Comparison of ENCODE assay signal across 20 cellular contexts in genomic region chr11:125081098-125081798, GRCh38. TPM values are rescaled to one million over a fixed set of nuclear protein-coding genes. Genes with fewer than 3 reads are reported as not detected.
DNase-seq lines count a peak whose midpoint lies in the region; ATAC-seq and TF ChIP-seq lines count a peak whose summit lies in the region.
"Had no signal": no experiment of that assay in that cellular context is flagged by ENCODE, and none has a peak within 500 bp of the region (broad histone marks: within the 10 kb centered on the region; RNA-seq: fewer than 3 reads in every experiment).

No MANE protein-coding gene starts in this region.

- TF ChIP-seq POLR2A in uterus (IDR thresholded peaks at IDR 0.05): no peak

- H3K36me3 Mint-ChIP-seq in GM23338 (ENCODE audit: low read depth) (no peaks in the 10 kb centered on the region; the same call in 2 of the 3 replicates), neural progenitor cell (peaks cover 2% of the 10 kb centered on the region)
- H3K36me3 Mint-ChIP-seq in dendritic cell treated with granulocyte-macrophage colony-stimulating factor and Interleukin-4, amounts not matched to agents 40 ng/mL and 50 ng/mL, for 4 days (ENCODE audit: low read depth): peaks cover 100% of the 10 kb centered on the region
- H3K36me3 Mint-ChIP-seq: CD4-positive, alpha-beta memory T cell had no signal

- H3K4me1 ChIP-seq in GM23338 (ENCODE audit: insufficient read depth) (no peaks in the 10 kb centered on the region), neural progenitor cell (peaks cover 4% of the 10 kb centered on the region), uterus (no peaks in the 10 kb centered on the region)
- H3K4me1 ChIP-seq: HAP-1 had no signal

- ATAC-seq in GM23338: peak; percentile 54
- ATAC-seq in HG03432 (IDR thresholded peaks at IDR 0.05; ENCODE audit: unreplicated experiment): no peak
- ATAC-seq: K562 had no signal

- no peak for TF ChIP-seq CTCF in GM23338 (conservative IDR thresholded peaks at IDR 0.05; ENCODE audit: low read depth in 2 of 2)
- no peak for TF ChIP-seq CTCF in neural progenitor cell (IDR thresholded peaks at IDR 0.05)
- TF ChIP-seq CTCF in uterus (IDR thresholded peaks at IDR 0.05): no peak

- H3K4me1 Mint-ChIP-seq in GM23338 (peaks cover under 1% of the 10 kb centered on the region), neural progenitor cell (peaks cover 7% of the 10 kb centered on the region)
- peaks cover 39% of the 10 kb centered on the region for H3K4me1 Mint-ChIP-seq in dendritic cell treated with granulocyte-macrophage colony-stimulating factor and Interleukin-4, amounts not matched to agents 40 ng/mL and 50 ng/mL, for 4 days (ENCODE audit: low read depth)

- H3K27me3 Mint-ChIP-seq in GM23338 (ENCODE audit: insufficient read depth, low read depth, poor library complexity): peaks cover 7% of the 10 kb centered on the region
- H3K27me3 Mint-ChIP-seq in dendritic cell treated with granulocyte-macrophage colony-stimulating factor and Interleukin-4, amounts not matched to agents 40 ng/mL and 50 ng/mL, for 4 days: no peaks in the 10 kb centered on the region
- peaks cover 10% of the 10 kb centered on the region for H3K27me3 Mint-ChIP-seq in neural progenitor cell (ENCODE audit: insufficient read depth, low read depth)

- H3K9me3 ChIP-seq in neural progenitor cell (ENCODE audit: low read depth) (no peaks in the 10 kb centered on the region), uterus (no peaks in the 10 kb centered on the region)
- H3K9me3 ChIP-seq: BLaER1, HAP-1, SK-N-SH had no signal

- no peaks in the 10 kb centered on the region for H3K79me2 ChIP-seq in GM23338 (replicated peaks; ENCODE audit: insufficient read depth)
- no peaks in the 10 kb centered on the region for H3K79me2 ChIP-seq in neural progenitor cell (ENCODE audit: low read depth)

- H2AFZ ChIP-seq in GM23338 (no peak overlapping the region), neural progenitor cell (replicated peaks) (no peak overlapping the region)

- H3K27ac Mint-ChIP-seq in GM23338: no peak overlapping the region
- peak overlapping the region; percentile 1 for H3K27ac Mint-ChIP-seq in dendritic cell treated with granulocyte-macrophage colony-stimulating factor and Interleukin-4, amounts not matched to agents 40 ng/mL and 50 ng/mL, for 4 days
- H3K27ac Mint-ChIP-seq in neural progenitor cell: peak overlapping the region; percentile 42
- H3K27ac Mint-ChIP-seq: CD4-positive, alpha-beta memory T cell had no signal

- H3K27me3 ChIP-seq in GM23338 (ENCODE audit: insufficient read depth): no peaks in the 10 kb centered on the region
- no peaks in the 10 kb centered on the region for H3K27me3 ChIP-seq in neural progenitor cell
- no peaks in the 10 kb centered on the region for H3K27me3 ChIP-seq in uterus
- H3K27me3 ChIP-seq: BLaER1 had no signal

- no peak overlapping the region for H3K4me3 ChIP-seq in GM23338
- H3K4me3 ChIP-seq in neural progenitor cell: no peak overlapping the region
- no peak overlapping the region for H3K4me3 ChIP-seq in uterus
- H3K4me3 ChIP-seq: BLaER1, HAP-1, K562 had no signal

- H3K4me3 Mint-ChIP-seq in GM23338 (no peak overlapping the region), neural progenitor cell (no peak overlapping the region)
- H3K4me3 Mint-ChIP-seq in dendritic cell treated with granulocyte-macrophage colony-stimulating factor and Interleukin-4, amounts not matched to agents 40 ng/mL and 50 ng/mL, for 4 days: no peak overlapping the region
- H3K4me3 Mint-ChIP-seq: CD4-positive, alpha-beta memory T cell had no signal

- intact Hi-C loops in dendritic cell treated with granulocyte-macrophage colony-stimulating factor and Interleukin-4, amounts not matched to agents 40 ng/mL and 50 ng/mL, for 4 days (cut with micrococcal nuclease): no loop called here
- intact Hi-C loops in uterus (cut with DNase I; ENCODE audit: low total_unique reads): no loop called here

- H3K27ac ChIP-seq in GM23338 (ENCODE audit: low read depth) (no peak overlapping the region), neural progenitor cell (no peak overlapping the region), uterus (no peak overlapping the region)
- H3K27ac ChIP-seq: BLaER1 had no signal

- peak; percentile 10 for DNase-seq in D341Med (ENCODE audit: low spot score)
- DNase-seq in GM23338 (ENCODE audit: low spot score): no peak
- DNase-seq in neural progenitor cell (ENCODE audit: low spot score): no peak
- DNase-seq in GM03348 (ENCODE audit: low spot score): no peak
- DNase-seq in uterus: no peak
- DNase-seq: CD4-positive, alpha-beta memory T cell; NCI-H1105; NCI-H1694; NCI-H2227 treated with DMSO at 0.1 percent for 48 hours; NCI-H524; NCI-H82; OCI-M1; SHP77 treated with DMSO at 0.1 percent for 48 hours had no signal

- no peaks in the 10 kb centered on the region for H3K36me3 ChIP-seq in GM23338 (ENCODE audit: insufficient read depth)
- H3K36me3 ChIP-seq in neural progenitor cell: no peaks in the 10 kb centered on the region
- no peaks in the 10 kb centered on the region for H3K36me3 ChIP-seq in uterus
- H3K36me3 ChIP-seq: BLaER1, HAP-1 had no signal

- H3K4me2 ChIP-seq in GM23338 (no peak overlapping the region), neural progenitor cell (no peak overlapping the region)
- H3K4me2 ChIP-seq: BLaER1, SK-N-SH had no signal

- no peaks in the 10 kb centered on the region for H3K9me2 ChIP-seq in GM23338 (ENCODE audit: insufficient read depth)
- H3K9me2 ChIP-seq: SK-N-SH had no signal

- no peaks in the 10 kb centered on the region; the same call in 2 of the 3 replicates for H3K9me3 Mint-ChIP-seq in GM23338
- H3K9me3 Mint-ChIP-seq in dendritic cell treated with granulocyte-macrophage colony-stimulating factor and Interleukin-4, amounts not matched to agents 40 ng/mL and 50 ng/mL, for 4 days: no peaks in the 10 kb centered on the region
- no peaks in the 10 kb centered on the region for H3K9me3 Mint-ChIP-seq in neural progenitor cell
- H3K9me3 Mint-ChIP-seq: CD4-positive, alpha-beta memory T cell had no signal

- no peak overlapping the region for H3K9ac ChIP-seq in neural progenitor cell
- H3K9ac ChIP-seq: BLaER1, SK-N-SH had no signal

- H3F3A ChIP-seq in GM23338 (replicated peaks; ENCODE audit: low read depth) (no peaks in the 10 kb centered on the region), neural progenitor cell (ENCODE audit: low read depth) (no peaks in the 10 kb centered on the region)

- H4K20me1 ChIP-seq in GM23338 (replicated peaks; ENCODE audit: insufficient read depth): no peaks in the 10 kb centered on the region
- H4K20me1 ChIP-seq in neural progenitor cell (ENCODE audit: low read depth): no peaks in the 10 kb centered on the region
- H4K20me1 ChIP-seq: BLaER1 had no signal

TF ChIP-seq in GM23338, 12 proteins besides CTCF, POLR2A, EP300 and RAD21 (continues in another document):
- no peak for TF ChIP-seq STAT1 (IDR thresholded peaks at IDR 0.05; ENCODE audit: unreplicated experiment)
- TF ChIP-seq JUNB (IDR thresholded peaks at IDR 0.05; ENCODE audit: unreplicated experiment): no peak
- no peak for TF ChIP-seq POLR2AphosphoS5 (IDR thresholded peaks at IDR 0.05; ENCODE audit: low read depth)
- TF ChIP-seq NANOG (IDR thresholded peaks at IDR 0.05; ENCODE audit: borderline replicate concordance): no peak
- no peak for TF ChIP-seq REST (IDR thresholded peaks at IDR 0.05; ENCODE audit: unreplicated experiment)
- no peak for TF ChIP-seq ETS1 (IDR thresholded peaks at IDR 0.05)

RNA-seq across cellular contexts. Expression of gene SLC37A2, which starts 18.1 kb away (rescaled TPM):
- total RNA-seq in GM23338 (2014; rRNA removed; shearing (Covaris generic)): 1.0 and 1.6 TPM in 2 replicates
- polyA plus RNA-seq in GM23338 (2016; fragmentation: Nextera tagmentation; extraction: Ambion mirVana): 0.40 and 0.61 TPM in 2 replicates
- 1.4 and 3.3 TPM in 2 replicates for total RNA-seq in neural progenitor cell (ENCODE audit: low replicate concordance)
- total RNA-seq in uterus: 1 to 10 TPM in 2 of 4 donors, under 1 TPM in 2; 0.26 to 4.1 (median 0.86) TPM
- total RNA-seq: A673 had no signal
- polyA plus RNA-seq: CD4-positive, alpha-beta memory T cell had no signal

RNA-seq across cellular contexts. Expression of gene TMEM218, which starts 30.2 kb away (rescaled TPM):
- total RNA-seq in GM23338 (2014; rRNA removed; shearing (Covaris generic)): 13.4 and 23.7 TPM in 2 replicates
- polyA plus RNA-seq in GM23338 (2016; fragmentation: Nextera tagmentation; extraction: Ambion mirVana): 23.8 and 24.2 TPM in 2 replicates
- total RNA-seq in neural progenitor cell (ENCODE audit: low replicate concordance) (44.1 and 47.9 TPM in 2 replicates), uterus (10 to 100 TPM in 2 of 4 donors, 1 to 10 TPM in 2; 3.2 to 45.9 (median 12.0) TPM)
